Comparison of ENCODE assay signal across 1 cellular context in the genomic region with DNA sequence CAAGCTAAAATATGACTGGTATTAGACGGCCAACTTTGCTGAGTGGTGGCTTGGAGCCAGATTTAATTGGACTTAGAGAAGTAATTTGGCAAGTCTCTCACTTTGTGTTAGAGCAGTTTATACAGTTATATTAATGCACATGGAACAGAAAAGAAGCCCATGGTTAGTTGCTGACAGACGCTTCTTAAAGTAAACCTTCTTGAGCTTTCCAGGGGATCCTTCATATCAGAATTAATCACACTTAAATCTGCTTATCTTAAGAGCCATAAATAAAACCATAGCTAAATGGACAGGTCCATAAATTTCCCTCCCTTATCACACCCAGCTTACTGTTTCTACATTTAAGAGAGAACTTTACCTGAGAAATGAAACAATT.
TF ChIP-seq lines count a peak whose summit lies in the region.

No MANE protein-coding gene starts in this region.

TF ChIP-seq in K562, 482 proteins besides CTCF, POLR2A, EP300 and RAD21:
- TF ChIP-seq, protein P1, sequence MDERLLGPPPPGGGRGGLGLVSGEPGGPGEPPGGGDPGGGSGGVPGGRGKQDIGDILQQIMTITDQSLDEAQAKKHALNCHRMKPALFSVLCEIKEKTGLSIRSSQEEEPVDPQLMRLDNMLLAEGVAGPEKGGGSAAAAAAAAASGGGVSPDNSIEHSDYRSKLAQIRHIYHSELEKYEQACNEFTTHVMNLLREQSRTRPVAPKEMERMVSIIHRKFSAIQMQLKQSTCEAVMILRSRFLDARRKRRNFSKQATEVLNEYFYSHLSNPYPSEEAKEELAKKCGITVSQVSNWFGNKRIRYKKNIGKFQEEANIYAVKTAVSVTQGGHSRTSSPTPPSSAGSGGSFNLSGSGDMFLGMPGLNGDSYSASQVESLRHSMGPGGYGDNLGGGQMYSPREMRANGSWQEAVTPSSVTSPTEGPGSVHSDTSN (CRISPR knock-in tag; IDR thresholded peaks at IDR 0.05; ENCODE audit: low read depth): no peak
- TF ChIP-seq, protein P1 (tag; conservative IDR thresholded peaks at IDR 0.05; ENCODE audit: low read depth): peak; percentile 75
- TF ChIP-seq MEIS2 (IDR thresholded peaks at IDR 0.05; ENCODE audit: partially characterized antibody) (peak; percentile 85), SMAD4 (CRISPR knock-in tag; conservative IDR thresholded peaks at IDR 0.05) (no peak), ZNF354B (CRISPR knock-in tag; IDR thresholded peaks at IDR 0.05) (no peak)
